8 cellular contexts compared by ENCODE assay signal in genomic region chr15:68352401-68353062, GRCh38.
DNase-seq lines count a peak whose midpoint lies in the region; ATAC-seq lines count a peak whose summit lies in the region.

No MANE protein-coding gene starts in this region.

- no peaks in the 10 kb centered on the region for H3K4me1 ChIP-seq in CD8-positive, alpha-beta memory T cell (ENCODE audit: insufficient read depth, low read length)

- DNase-seq in NCI-H2029 treated with DMSO at 0.1 percent for 48 hours (lab: John Stamatoyannopoulos, UW), result peak; percentile 7
- no peak for DNase-seq in NCI-H2029 (lab: John Stamatoyannopoulos, UW)
- no peak for DNase-seq in T-helper 17 cell
- peak; percentile 77 to 99 for DNase-seq in dermis microvascular lymphatic vessel endothelial cell (ENCODE audit: low read depth in 2 of 2)
- DNase-seq in non-pigmented ciliary epithelial cell (ENCODE audit: low read depth), result peak; percentile 74
- no peak for DNase-seq in CD8-positive, alpha-beta memory T cell
- DNase-seq in effector CD4-positive, alpha-beta T cell, result no peak
- DNase-seq in NCI-H524 treated with DMSO at 0.1 percent for 48 hours (lab: John Stamatoyannopoulos, UW), result no peak

- no peaks in the 10 kb centered on the region for H3K36me3 Mint-ChIP-seq in T-helper 17 cell (ENCODE audit: low read depth)
- H3K36me3 Mint-ChIP-seq in CD8-positive, alpha-beta memory T cell, result no peaks in the 10 kb centered on the region

- H3K9me3 Mint-ChIP-seq in CD8-positive, alpha-beta memory T cell, result no peaks in the 10 kb centered on the region

- no peaks in the 10 kb centered on the region for H3K36me3 ChIP-seq in CD8-positive, alpha-beta memory T cell (ENCODE audit: insufficient read depth, low read length)

- H3K4me1 Mint-ChIP-seq in T-helper 17 cell, result peaks cover 3% of the 10 kb centered on the region
- H3K4me1 Mint-ChIP-seq in CD8-positive, alpha-beta memory T cell, result no peaks in the 10 kb centered on the region

- no peak for ATAC-seq in T-helper 17 cell

- no peaks in the 10 kb centered on the region for H3K9me3 ChIP-seq in T-helper 17 cell (ENCODE audit: control insufficient read depth, low read length, poor library complexity, severe bottlenecking)
- H3K9me3 ChIP-seq in CD8-positive, alpha-beta memory T cell (ENCODE audit: low read length), result no peaks in the 10 kb centered on the region

- no peaks in the 10 kb centered on the region for H3K27me3 ChIP-seq in CD8-positive, alpha-beta memory T cell (ENCODE audit: insufficient read depth, low read length, poor library complexity, severe bottlenecking)

- peaks cover 8% of the 10 kb centered on the region for H3K27me3 Mint-ChIP-seq in T-helper 17 cell
- peaks cover 0 to 7% of the 10 kb centered on the region in 2 donors for H3K27me3 Mint-ChIP-seq in CD8-positive, alpha-beta memory T cell

- H3K4me3 ChIP-seq in CD8-positive, alpha-beta memory T cell (ENCODE audit: low read length), result no peak overlapping the region

- peak overlapping the region; percentile 65 for H3K27ac Mint-ChIP-seq in T-helper 17 cell
- no peak overlapping the region for H3K27ac Mint-ChIP-seq in CD8-positive, alpha-beta memory T cell

- H3K4me3 Mint-ChIP-seq in T-helper 17 cell, result no peak overlapping the region
- H3K4me3 Mint-ChIP-seq in CD8-positive, alpha-beta memory T cell, result no peak overlapping the region

- no peak overlapping the region for H3K27ac ChIP-seq in CD8-positive, alpha-beta memory T cell (ENCODE audit: low read depth, low read length)

- CTCF ChIA-PET in CD8-positive, alpha-beta memory T cell (lab: Charles Lee), result no interaction called here

- POLR2A ChIA-PET in CD8-positive, alpha-beta memory T cell (lab: Charles Lee), result no interaction called here

Comparison
In these comparisons a context has a peak if more than half of its experiments do, and no peak if none do; other contexts are left out.
1. DNase-seq: peak in NCI-H2029 treated with DMSO at 0.1 percent for 48 hours (single experiment), dermis microvascular lymphatic vessel endothelial cell (2 of 2) and non-pigmented ciliary epithelial cell (single experiment); none in NCI-H2029 (single experiment), T-helper 17 cell (0 of 3), CD8-positive, alpha-beta memory T cell (0 of 5), effector CD4-positive, alpha-beta T cell (single experiment) and NCI-H524 treated with DMSO at 0.1 percent for 48 hours (single experiment).